ENCODE assay signal across 16 cellular contexts in genomic region chr1:228955691-228956090, GRCh38.
A peak's percentile ranks its signal among the peaks of the same experiment; 100 is the strongest.
DNase-seq lines count a peak whose midpoint lies in the region; FAIRE-seq and TF ChIP-seq lines count a peak whose summit lies in the region.
"Had no signal": no experiment of that assay in that cellular context is flagged by ENCODE, and none has a peak within 500 bp of the region (broad histone marks: within the 10 kb centered on the region; RNA-seq: fewer than 3 reads in every experiment).

No MANE protein-coding gene starts in this region.

- H3K4me3 Mint-ChIP-seq in astrocyte (ENCODE audit: unreplicated experiment), result no peak overlapping the region
- H3K4me3 Mint-ChIP-seq in neural progenitor cell, result no peak overlapping the region
- H3K4me3 Mint-ChIP-seq: activated CD4-positive, alpha-beta T cell treated with anti-CD3 and anti-CD28 coated beads, Interleukin-2, amount 10 ng/mL, durations not matched to agents 24 days and 14 days; activated naive CD8-positive, alpha-beta T cell treated with anti-CD3 and anti-CD28 coated beads, Interleukin-2, amount 50 U/mL, for 24 hours; activated T-cell treated with anti-CD3 and anti-CD28 coated beads, Interleukin-2, amount 50 U/mL, for 4 hours; naive B cell had no signal

- H2AFZ ChIP-seq in astrocyte (ENCODE audit: low read depth, low read length), result no peak overlapping the region
- H2AFZ ChIP-seq in neural progenitor cell (replicated peaks), result no peak overlapping the region

- H3K4me2 ChIP-seq in astrocyte (ENCODE audit: low read length) (no peak overlapping the region), neural progenitor cell (no peak overlapping the region)

- DNase-seq in A172 (ENCODE audit: low spot score) (peak; percentile 76), HS-5 (ENCODE audit: low read depth) (peak; percentile 47), astrocyte (ENCODE audit: low read depth) (peak; percentile 75), islet precursor cell (peak; percentile 35), amniotic stem cell (lab: John Stamatoyannopoulos, UW) (no peak), BE2C (no peak), neural progenitor cell (ENCODE audit: low spot score) (no peak)
- no peak for DNase-seq in activated naive CD4-positive, alpha-beta T cell (lab: John Stamatoyannopoulos, UW)
- DNase-seq: ACHN; activated CD4-positive, alpha-beta T cell treated with anti-CD3 and anti-CD28 coated beads, Interleukin-2, amount 10 ng/mL, durations not matched to agents 24 days and 14 days; activated naive CD8-positive, alpha-beta T cell treated with anti-CD3 and anti-CD28 coated beads, Interleukin-2, amount 50 U/mL, for 24 hours; activated T-cell treated with anti-CD3 and anti-CD28 coated beads, Interleukin-2, amount 50 U/mL, for 4 hours; naive B cell; NCI-H2171; SHP77; substantia nigra had no signal

- H3K27me3 Mint-ChIP-seq in astrocyte (ENCODE audit: low read depth, unreplicated experiment) (peaks cover 6% of the 10 kb centered on the region), neural progenitor cell (ENCODE audit: insufficient read depth, low read depth) (peaks cover 3% of the 10 kb centered on the region)
- H3K27me3 Mint-ChIP-seq: activated naive CD8-positive, alpha-beta T cell treated with anti-CD3 and anti-CD28 coated beads, Interleukin-2, amount 50 U/mL, for 24 hours; naive B cell had no signal

- H4K20me1 ChIP-seq in astrocyte (ENCODE audit: insufficient read depth, low read length), result no peaks in the 10 kb centered on the region
- H4K20me1 ChIP-seq in neural progenitor cell (ENCODE audit: low read depth), result no peaks in the 10 kb centered on the region

- no peaks in the 10 kb centered on the region for H3K9me3 Mint-ChIP-seq in astrocyte (ENCODE audit: unreplicated experiment)
- H3K9me3 Mint-ChIP-seq in neural progenitor cell, result peaks cover 17% of the 10 kb centered on the region
- H3K9me3 Mint-ChIP-seq: activated CD4-positive, alpha-beta T cell treated with anti-CD3 and anti-CD28 coated beads, Interleukin-2, amount 10 ng/mL, durations not matched to agents 24 days and 14 days; activated naive CD8-positive, alpha-beta T cell treated with anti-CD3 and anti-CD28 coated beads, Interleukin-2, amount 50 U/mL, for 24 hours; activated T-cell treated with anti-CD3 and anti-CD28 coated beads, Interleukin-2, amount 50 U/mL, for 4 hours; naive B cell had no signal

- no peak for TF ChIP-seq CTCF in astrocyte (IDR thresholded peaks at IDR 0.05; ENCODE audit: insufficient read depth, low read depth, low read length)
- TF ChIP-seq CTCF in BE2C (IDR thresholded peaks at IDR 0.05; ENCODE audit: low read depth, low read length), result no peak
- TF ChIP-seq CTCF in neural progenitor cell (IDR thresholded peaks at IDR 0.05), result no peak

- H3K79me2 ChIP-seq in astrocyte (ENCODE audit: insufficient read depth, low read length), result no peaks in the 10 kb centered on the region
- no peaks in the 10 kb centered on the region for H3K79me2 ChIP-seq in neural progenitor cell (ENCODE audit: low read depth)

- no peak overlapping the region for H3K4me3 ChIP-seq in astrocyte (ENCODE audit: insufficient read depth, low read depth, low read length)
- no peak overlapping the region for H3K4me3 ChIP-seq in BE2C (ENCODE audit: low read depth, low read length)
- no peak overlapping the region for H3K4me3 ChIP-seq in neural progenitor cell

- H3K36me3 ChIP-seq in astrocyte (ENCODE audit: insufficient read depth, low read length) (no peaks in the 10 kb centered on the region), BE2C (no peaks in the 10 kb centered on the region), neural progenitor cell (no peaks in the 10 kb centered on the region)

- H3K27me3 ChIP-seq in astrocyte (ENCODE audit: insufficient read depth, low read length) (no peaks in the 10 kb centered on the region), BE2C (no peaks in the 10 kb centered on the region), neural progenitor cell (no peaks in the 10 kb centered on the region)

- H3K9me3 ChIP-seq in astrocyte (ENCODE audit: insufficient read depth, low read depth, low read length) (no peaks in the 10 kb centered on the region), BE2C (no peaks in the 10 kb centered on the region), neural progenitor cell (ENCODE audit: low read depth) (no peaks in the 10 kb centered on the region)

- no peaks in the 10 kb centered on the region for H3K4me1 ChIP-seq in astrocyte (ENCODE audit: insufficient read depth, low read length)
- no peaks in the 10 kb centered on the region; the same call in 1 of the 2 replicates for H3K4me1 ChIP-seq in BE2C
- H3K4me1 ChIP-seq in neural progenitor cell, result peaks cover 24% of the 10 kb centered on the region

- peak; percentile 43 for FAIRE-seq in astrocyte (lab: Jason Lieb, UNC)

- no peak overlapping the region for H3K27ac ChIP-seq in astrocyte (ENCODE audit: low read depth, low read length)
- H3K27ac ChIP-seq in neural progenitor cell, result no peak overlapping the region

- peaks cover 7% of the 10 kb centered on the region for H3F3A ChIP-seq in neural progenitor cell (ENCODE audit: low read depth)

- H3K9ac ChIP-seq in astrocyte (ENCODE audit: low read length) (no peak overlapping the region), neural progenitor cell (no peak overlapping the region)

- H3K4me1 Mint-ChIP-seq in astrocyte (ENCODE audit: low read depth, unreplicated experiment) (peaks cover 11% of the 10 kb centered on the region), neural progenitor cell (peaks cover 5% of the 10 kb centered on the region)
- H3K4me1 Mint-ChIP-seq: activated CD4-positive, alpha-beta T cell treated with anti-CD3 and anti-CD28 coated beads, Interleukin-2, amount 10 ng/mL, durations not matched to agents 24 days and 14 days; activated naive CD8-positive, alpha-beta T cell treated with anti-CD3 and anti-CD28 coated beads, Interleukin-2, amount 50 U/mL, for 24 hours; naive B cell had no signal

- H3K36me3 Mint-ChIP-seq in astrocyte (ENCODE audit: low read depth, unreplicated experiment) (no peaks in the 10 kb centered on the region), neural progenitor cell (no peaks in the 10 kb centered on the region)
- H3K36me3 Mint-ChIP-seq: naive B cell had no signal

- no peak overlapping the region for H3K27ac Mint-ChIP-seq in astrocyte (ENCODE audit: unreplicated experiment)
- H3K27ac Mint-ChIP-seq in neural progenitor cell, result no peak overlapping the region
- H3K27ac Mint-ChIP-seq: activated CD4-positive, alpha-beta T cell treated with anti-CD3 and anti-CD28 coated beads, Interleukin-2, amount 10 ng/mL, durations not matched to agents 24 days and 14 days; activated naive CD8-positive, alpha-beta T cell treated with anti-CD3 and anti-CD28 coated beads, Interleukin-2, amount 50 U/mL, for 24 hours had no signal

Comparison
In these comparisons a context has a peak if more than half of its experiments do, and no peak if none do; other contexts are left out.
1. DNase-seq: peak in A172 (single experiment), HS-5 (single experiment), astrocyte (single experiment) and islet precursor cell (single experiment); none in amniotic stem cell (single experiment), activated naive CD4-positive, alpha-beta T cell (0 of 4), BE2C (single experiment) and neural progenitor cell (single experiment).